ENCODE assay signal across 11 cellular contexts in genomic region chr17:71633391-71633849, GRCh38.
DNase-seq lines count a peak whose midpoint lies in the region; ATAC-seq, FAIRE-seq and TF ChIP-seq lines count a peak whose summit lies in the region.
"Had no signal": no experiment of that assay in that cellular context is flagged by ENCODE, and none has a peak within 500 bp of the region (broad histone marks: within the 10 kb centered on the region; RNA-seq: fewer than 3 reads in every experiment).

No MANE protein-coding gene starts in this region.

- no peaks in the 10 kb centered on the region for H3K79me2 ChIP-seq in astrocyte (ENCODE audit: insufficient read depth, low read length)

- peaks cover 31% of the 10 kb centered on the region for H3K4me1 ChIP-seq in astrocyte (ENCODE audit: insufficient read depth, low read length)
- H3K4me1 ChIP-seq: psoas muscle had no signal

- H3K27me3 ChIP-seq in astrocyte (ENCODE audit: insufficient read depth, low read length): no peaks in the 10 kb centered on the region

- no peaks in the 10 kb centered on the region for H3K9me3 ChIP-seq in astrocyte (ENCODE audit: insufficient read depth, low read depth, low read length)
- H3K9me3 ChIP-seq: psoas muscle had no signal

- H3K27ac Mint-ChIP-seq in astrocyte (ENCODE audit: unreplicated experiment) (peak overlapping the region; percentile 97), T-cell (no peak overlapping the region)
- H3K27ac Mint-ChIP-seq in activated CD8-positive, alpha-beta T cell treated with anti-CD3 and anti-CD28 coated beads for 36 hours: no peak overlapping the region
- H3K27ac Mint-ChIP-seq: CD4-positive, alpha-beta T cell; endodermal cell had no signal

- peak overlapping the region; percentile 13 for H3K9ac ChIP-seq in astrocyte (ENCODE audit: low read length)

- no peak for TF ChIP-seq CTCF in astrocyte (IDR thresholded peaks at IDR 0.05; ENCODE audit: insufficient read depth, low read depth, low read length)
- no peak for TF ChIP-seq CTCF in activated CD8-positive, alpha-beta T cell treated with anti-CD3 and anti-CD28 coated beads for 36 hours (IDR thresholded peaks at IDR 0.05)

- peak overlapping the region; percentile 85 for H3K27ac ChIP-seq in astrocyte (ENCODE audit: low read depth, low read length)
- H3K27ac ChIP-seq: psoas muscle had no signal

- CTCF ChIA-PET in activated CD8-positive, alpha-beta T cell treated with anti-CD3 and anti-CD28 coated beads for 36 hours (lab: Charles Lee): no interaction called here
- CTCF ChIA-PET in T-cell (lab: Charles Lee): no interaction called here

- H3K4me3 Mint-ChIP-seq in astrocyte (ENCODE audit: unreplicated experiment): no peak overlapping the region
- no peak overlapping the region for H3K4me3 Mint-ChIP-seq in activated CD8-positive, alpha-beta T cell treated with anti-CD3 and anti-CD28 coated beads for 36 hours
- no peak overlapping the region for H3K4me3 Mint-ChIP-seq in T-cell
- H3K4me3 Mint-ChIP-seq: CD4-positive, alpha-beta T cell; endodermal cell had no signal

- H3K4me2 ChIP-seq in astrocyte (ENCODE audit: low read length): peak overlapping the region; percentile 76

- peaks cover 39% of the 10 kb centered on the region for H3K4me1 Mint-ChIP-seq in astrocyte (ENCODE audit: low read depth, unreplicated experiment)
- H3K4me1 Mint-ChIP-seq in activated CD8-positive, alpha-beta T cell treated with anti-CD3 and anti-CD28 coated beads for 36 hours (ENCODE audit: low read depth): no peaks in the 10 kb centered on the region
- no peaks in the 10 kb centered on the region for H3K4me1 Mint-ChIP-seq in T-cell
- H3K4me1 Mint-ChIP-seq: endodermal cell had no signal

- peak overlapping the region; percentile 45 for H3K4me3 ChIP-seq in astrocyte (ENCODE audit: insufficient read depth, low read depth, low read length)
- H3K4me3 ChIP-seq: psoas muscle had no signal

- H3K27me3 Mint-ChIP-seq in astrocyte (ENCODE audit: low read depth, unreplicated experiment): no peaks in the 10 kb centered on the region
- no peaks in the 10 kb centered on the region for H3K27me3 Mint-ChIP-seq in activated CD8-positive, alpha-beta T cell treated with anti-CD3 and anti-CD28 coated beads for 36 hours
- no peaks in the 10 kb centered on the region for H3K27me3 Mint-ChIP-seq in T-cell
- H3K27me3 Mint-ChIP-seq: CD4-positive, alpha-beta T cell had no signal

- H2AFZ ChIP-seq in astrocyte (ENCODE audit: low read depth, low read length): no peak overlapping the region

- POLR2A ChIA-PET in activated CD8-positive, alpha-beta T cell treated with anti-CD3 and anti-CD28 coated beads for 36 hours (lab: Charles Lee): no interaction called here
- POLR2A ChIA-PET in T-cell (lab: Charles Lee): no interaction called here

- intact Hi-C loops in activated CD8-positive, alpha-beta T cell treated with anti-CD3 and anti-CD28 coated beads for 36 hours (cut with micrococcal nuclease): no loop called here
- intact Hi-C loops in head of caudate nucleus (cut with DNase I): no loop called here

- no peaks in the 10 kb centered on the region for H3K36me3 Mint-ChIP-seq in astrocyte (ENCODE audit: low read depth, unreplicated experiment)
- H3K36me3 Mint-ChIP-seq in activated CD8-positive, alpha-beta T cell treated with anti-CD3 and anti-CD28 coated beads for 36 hours (ENCODE audit: low read depth): no peaks in the 10 kb centered on the region
- no peaks in the 10 kb centered on the region for H3K36me3 Mint-ChIP-seq in T-cell

- ATAC-seq in activated CD8-positive, alpha-beta T cell treated with anti-CD3 and anti-CD28 coated beads for 36 hours: no peak
- ATAC-seq in GM18517 (IDR thresholded peaks at IDR 0.05; ENCODE audit: unreplicated experiment): no peak
- no peak for ATAC-seq in T-cell (replicated peaks in 1 of 4)

- H4K20me1 ChIP-seq in astrocyte (ENCODE audit: insufficient read depth, low read length): no peaks in the 10 kb centered on the region

- DNase-seq in AG08395 (ENCODE audit: low spot score) (peak; percentile 75), HTR-8/SVneo (ENCODE audit: insufficient read length, low spot score) (peak; percentile 19), astrocyte (ENCODE audit: low read depth) (peak; percentile 96), kidney glomerular epithelial cell (lab: John Stamatoyannopoulos, UW) (peak; percentile 38), head of caudate nucleus (no peak), T-cell (no peak)
- no peak for DNase-seq in activated CD8-positive, alpha-beta T cell treated with anti-CD3 and anti-CD28 coated beads for 36 hours
- DNase-seq: CD4-positive, alpha-beta T cell; endodermal cell; psoas muscle had no signal

- H3K9me3 Mint-ChIP-seq in astrocyte (ENCODE audit: unreplicated experiment): peaks cover 2% of the 10 kb centered on the region
- H3K9me3 Mint-ChIP-seq in activated CD8-positive, alpha-beta T cell treated with anti-CD3 and anti-CD28 coated beads for 36 hours: peaks cover 3% of the 10 kb centered on the region
- peaks cover 4 to 12% (median 5%) of the 10 kb centered on the region in 3 donors for H3K9me3 Mint-ChIP-seq in T-cell
- H3K9me3 Mint-ChIP-seq: CD4-positive, alpha-beta T cell; endodermal cell had no signal

- FAIRE-seq in HTR-8/SVneo (lab: Jason Lieb, UNC) (peak; percentile 97), astrocyte (lab: Jason Lieb, UNC) (peak; percentile 100)

- H3K36me3 ChIP-seq in astrocyte (ENCODE audit: insufficient read depth, low read length): no peaks in the 10 kb centered on the region

Comparison
In these comparisons a context has a peak if more than half of its experiments do, and no peak if none do; other contexts are left out.
1. DNase-seq: peak in AG08395 (single experiment), HTR-8/SVneo (single experiment), astrocyte (single experiment) and kidney glomerular epithelial cell (single experiment); none in activated CD8-positive, alpha-beta T cell treated with anti-CD3 and anti-CD28 coated beads for 36 hours (single experiment), head of caudate nucleus (0 of 42) and T-cell (0 of 34).